Comparison of ENCODE assay signal across 16 cellular contexts in the genomic region with DNA sequence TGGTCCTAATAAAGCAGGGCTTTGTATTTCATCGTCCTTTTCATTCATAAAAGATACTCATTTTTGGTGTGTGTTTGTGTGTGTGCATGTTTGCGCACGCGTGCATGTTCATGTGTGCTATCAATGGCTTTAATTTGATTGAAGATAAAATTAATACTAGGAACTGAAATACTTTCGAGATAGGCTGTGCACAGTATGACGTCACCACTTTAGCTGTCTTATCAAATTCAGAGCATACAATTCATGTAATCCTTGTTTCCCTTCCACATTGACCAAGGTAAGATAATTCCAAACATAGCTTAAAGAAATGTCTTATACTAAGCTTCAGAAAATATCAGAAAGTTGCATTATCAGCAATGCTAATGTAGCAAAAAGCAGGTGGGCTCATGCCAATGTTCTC.
DNase-seq lines count a peak whose midpoint lies in the region; ATAC-seq and TF ChIP-seq lines count a peak whose summit lies in the region.
"Had no signal": no experiment of that assay in that cellular context is flagged by ENCODE, and none has a peak within 500 bp of the region (broad histone marks: within the 10 kb centered on the region; RNA-seq: fewer than 3 reads in every experiment).

No MANE protein-coding gene starts in this region.

- H3K9me3 Mint-ChIP-seq in activated T-helper 17 cell treated with anti-CD3 and anti-CD28 coated beads, Interleukin-2, amount 50 U/mL, for 72 hours: no peaks in the 10 kb centered on the region

- H3K4me1 ChIP-seq in BE2C (peaks cover 6% of the 10 kb centered on the region; the same call in 1 of the 2 replicates), HEK293 (ENCODE audit: control insufficient read depth, insufficient read depth, low read length) (no peaks in the 10 kb centered on the region), KMS-11 (ENCODE audit: low read depth, poor library complexity, severe bottlenecking) (peaks cover 5% of the 10 kb centered on the region), PC-9 (replicated peaks; ENCODE audit: insufficient read depth) (no peaks in the 10 kb centered on the region)

- no peaks in the 10 kb centered on the region for H4K20me1 ChIP-seq in KMS-11 (ENCODE audit: insufficient read depth)
- no peaks in the 10 kb centered on the region for H4K20me1 ChIP-seq in PC-9 (ENCODE audit: insufficient read depth)

- H3K79me2 ChIP-seq in KMS-11 (ENCODE audit: insufficient read depth, low read depth) (no peaks in the 10 kb centered on the region), PC-9 (ENCODE audit: low read depth) (no peaks in the 10 kb centered on the region)

- no peak overlapping the region for H3K4me3 Mint-ChIP-seq in activated T-helper 17 cell treated with anti-CD3 and anti-CD28 coated beads, Interleukin-2, amount 50 U/mL, for 72 hours
- H3K4me3 Mint-ChIP-seq: GM23338 had no signal

- H3K4me2 ChIP-seq in KMS-11: 0 out of 2 replicates have a peak overlapping the region, but pooled peaks have one; percentile 34
- H3K4me2 ChIP-seq in PC-9: peak overlapping the region; percentile 65; the same call in 1 of the 2 replicates

- H3K9me3 ChIP-seq in BE2C (no peaks in the 10 kb centered on the region), HEK293 (ENCODE audit: control insufficient read depth, insufficient read depth, low read depth, low read length) (no peaks in the 10 kb centered on the region), PC-9 (ENCODE audit: insufficient read depth, low read depth) (no peaks in the 10 kb centered on the region)

- no peak for DNase-seq in BE2C
- DNase-seq in PC-9: no peak
- DNase-seq in DMS79 (lab: John Stamatoyannopoulos, UW): no peak
- DNase-seq: 8988T, C1 segment of cervical spinal cord, DMS 273 treated with DMSO at 0.1 percent for 48 hours, GDM1 had no signal

- intact Hi-C loops in PC-9 (cut with micrococcal nuclease; ENCODE audit: unreplicated experiment): no loop called here

- H3K9me2 ChIP-seq in PC-9 (ENCODE audit: insufficient read depth): no peaks in the 10 kb centered on the region

- no TSS peak for BruUV-seq in PC-9 (replicated peaks; lab: Mats Ljungman, UMichigan)

- ATAC-seq in HG02840 (IDR thresholded peaks at IDR 0.05; ENCODE audit: low FRiP score, unreplicated experiment) (no peak), GM18517 (IDR thresholded peaks at IDR 0.05; ENCODE audit: unreplicated experiment) (no peak)
- no peak for ATAC-seq in activated T-helper 17 cell treated with anti-CD3 and anti-CD28 coated beads, Interleukin-2, amount 50 U/mL, for 72 hours (replicated peaks)
- ATAC-seq: HCT116 had no signal

- H3K36me3 ChIP-seq in BE2C: no peaks in the 10 kb centered on the region
- no peaks in the 10 kb centered on the region for H3K36me3 ChIP-seq in HEK293 (ENCODE audit: control insufficient read depth in 2 of 2, insufficient read depth in 1 of 2, low read length in 2 of 2)
- no peaks in the 10 kb centered on the region for H3K36me3 ChIP-seq in KMS-11 (ENCODE audit: insufficient read depth)
- H3K36me3 ChIP-seq in PC-9 (ENCODE audit: low read depth): no peaks in the 10 kb centered on the region

- POLR2A ChIA-PET in HEK293 (lab: Yijun Ruan, JAX) (no interaction called here), PC-9 (lab: Charles Lee; ENCODE audit: unreplicated experiment) (interaction anchor here (0.7 kb wide), 1 partner anchor 462 kb away, joined by 5 read pairs; no protein-coding TSS in a partner anchor)

- CTCF ChIA-PET in HEK293 (lab: Yijun Ruan, JAX) (interaction anchor here (0.6 to 1.3 kb wide), 4 partner anchors 12 to 951 kb away, joined by 3 to 5 read pairs (median 4); no protein-coding TSS in a partner anchor), PC-9 (lab: Charles Lee) (no interaction called here)

- H3K27me3 ChIP-seq in BE2C (no peaks in the 10 kb centered on the region), KMS-11 (ENCODE audit: insufficient read depth, low read depth) (no peaks in the 10 kb centered on the region), PC-9 (ENCODE audit: insufficient read depth, low read depth) (no peaks in the 10 kb centered on the region)

- no peaks in the 10 kb centered on the region for H3K36me3 Mint-ChIP-seq in activated T-helper 17 cell treated with anti-CD3 and anti-CD28 coated beads, Interleukin-2, amount 50 U/mL, for 72 hours (ENCODE audit: low read depth)
- H3K36me3 Mint-ChIP-seq: CD4-positive, CD25-positive, alpha-beta regulatory T cell; CD8-positive, alpha-beta memory T cell had no signal

- H3K9ac ChIP-seq in KMS-11: no peak overlapping the region

- no peaks in the 10 kb centered on the region for H3F3A ChIP-seq in PC-9 (ENCODE audit: insufficient read depth, low read depth)

- TF ChIP-seq CTCF in BE2C (IDR thresholded peaks at IDR 0.05; ENCODE audit: low read depth, low read length) (no peak), HEK293 (tag by site-specific recombination; IDR thresholded peaks at IDR 0.05) (no peak), KMS-11 (conservative IDR thresholded peaks at IDR 0.05; ENCODE audit: low read depth, low read length) (no peak), PC-9 (conservative IDR thresholded peaks at IDR 0.05) (no peak)

- no peak overlapping the region for H3K27ac ChIP-seq in HEK293 (ENCODE audit: extremely low read depth, low read depth, low read length)
- no peak overlapping the region for H3K27ac ChIP-seq in KMS-11
- H3K27ac ChIP-seq in PC-9: no peak overlapping the region

- H3K27ac Mint-ChIP-seq in activated T-helper 17 cell treated with anti-CD3 and anti-CD28 coated beads, Interleukin-2, amount 50 U/mL, for 72 hours: no peak overlapping the region
- H3K27ac Mint-ChIP-seq: CD4-positive, CD25-positive, alpha-beta regulatory T cell; CD8-positive, alpha-beta memory T cell; GM23338 had no signal

- peaks cover 5% of the 10 kb centered on the region for H3K27me3 Mint-ChIP-seq in activated T-helper 17 cell treated with anti-CD3 and anti-CD28 coated beads, Interleukin-2, amount 50 U/mL, for 72 hours
- H3K27me3 Mint-ChIP-seq: CD4-positive, CD25-positive, alpha-beta regulatory T cell; CD8-positive, alpha-beta memory T cell had no signal

- H3K4me3 ChIP-seq in BE2C (ENCODE audit: low read depth, low read length) (peak overlapping the region; percentile 49), HEK293 (ENCODE audit: low read depth, low read length) (no peak overlapping the region), KMS-11 (IDR thresholded peaks at IDR 0.05; ENCODE audit: insufficient read depth, low read depth, low read length) (no peak overlapping the region), PC-9 (no peak overlapping the region)
- H3K4me3 ChIP-seq: GM23338 had no signal

- H3K4me1 Mint-ChIP-seq in activated T-helper 17 cell treated with anti-CD3 and anti-CD28 coated beads, Interleukin-2, amount 50 U/mL, for 72 hours: no peaks in the 10 kb centered on the region
- H3K4me1 Mint-ChIP-seq: GM23338 had no signal

- H2AFZ ChIP-seq in KMS-11 (ENCODE audit: low read depth) (no peak overlapping the region), PC-9 (no peak overlapping the region)

TF ChIP-seq in HEK293, 187 proteins besides CTCF, POLR2A, EP300 and RAD21:
- TF ChIP-seq, protein P1, sequence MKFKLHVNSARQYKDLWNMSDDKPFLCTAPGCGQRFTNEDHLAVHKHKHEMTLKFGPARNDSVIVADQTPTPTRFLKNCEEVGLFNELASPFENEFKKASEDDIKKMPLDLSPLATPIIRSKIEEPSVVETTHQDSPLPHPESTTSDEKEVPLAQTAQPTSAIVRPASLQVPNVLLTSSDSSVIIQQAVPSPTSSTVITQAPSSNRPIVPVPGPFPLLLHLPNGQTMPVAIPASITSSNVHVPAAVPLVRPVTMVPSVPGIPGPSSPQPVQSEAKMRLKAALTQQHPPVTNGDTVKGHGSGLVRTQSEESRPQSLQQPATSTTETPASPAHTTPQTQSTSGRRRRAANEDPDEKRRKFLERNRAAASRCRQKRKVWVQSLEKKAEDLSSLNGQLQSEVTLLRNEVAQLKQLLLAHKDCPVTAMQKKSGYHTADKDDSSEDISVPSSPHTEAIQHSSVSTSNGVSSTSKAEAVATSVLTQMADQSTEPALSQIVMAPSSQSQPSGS (tag by site-specific recombination; IDR thresholded peaks at IDR 0.05; ENCODE audit: low read depth): peak; percentile 87
- TF ChIP-seq, protein P2, sequence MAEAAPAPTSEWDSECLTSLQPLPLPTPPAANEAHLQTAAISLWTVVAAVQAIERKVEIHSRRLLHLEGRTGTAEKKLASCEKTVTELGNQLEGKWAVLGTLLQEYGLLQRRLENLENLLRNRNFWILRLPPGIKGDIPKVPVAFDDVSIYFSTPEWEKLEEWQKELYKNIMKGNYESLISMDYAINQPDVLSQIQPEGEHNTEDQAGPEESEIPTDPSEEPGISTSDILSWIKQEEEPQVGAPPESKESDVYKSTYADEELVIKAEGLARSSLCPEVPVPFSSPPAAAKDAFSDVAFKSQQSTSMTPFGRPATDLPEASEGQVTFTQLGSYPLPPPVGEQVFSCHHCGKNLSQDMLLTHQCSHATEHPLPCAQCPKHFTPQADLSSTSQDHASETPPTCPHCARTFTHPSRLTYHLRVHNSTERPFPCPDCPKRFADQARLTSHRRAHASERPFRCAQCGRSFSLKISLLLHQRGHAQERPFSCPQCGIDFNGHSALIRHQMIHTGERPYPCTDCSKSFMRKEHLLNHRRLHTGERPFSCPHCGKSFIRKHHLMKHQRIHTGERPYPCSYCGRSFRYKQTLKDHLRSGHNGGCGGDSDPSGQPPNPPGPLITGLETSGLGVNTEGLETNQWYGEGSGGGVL (tag by site-specific recombination; IDR thresholded peaks at IDR 0.05): no peak
